In the genomic region with DNA sequence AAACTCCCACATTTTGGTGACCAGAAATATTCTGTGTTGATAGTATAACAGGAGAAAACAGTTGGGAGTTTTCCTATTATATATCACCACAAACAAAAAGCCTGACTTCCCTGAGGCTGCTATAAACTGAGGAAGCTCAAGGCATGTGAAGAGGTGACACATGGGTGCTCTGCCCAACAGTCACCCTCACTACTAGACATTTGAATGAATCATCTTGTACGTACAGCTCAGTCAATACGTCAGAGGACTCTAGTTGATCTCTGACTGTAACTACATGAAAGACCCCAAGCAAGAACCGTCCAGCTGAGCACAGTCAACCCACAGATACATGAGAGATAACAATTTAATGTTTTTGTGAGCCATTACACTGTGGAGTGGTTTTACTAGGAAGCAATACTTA, we compare ENCODE assay signal across 23 cellular contexts.
DNase-seq lines count a peak whose midpoint lies in the region; ATAC-seq and TF ChIP-seq lines count a peak whose summit lies in the region.
"Had no signal": no experiment of that assay in that cellular context is flagged by ENCODE, and none has a peak within 500 bp of the region (broad histone marks: within the 10 kb centered on the region; RNA-seq: fewer than 3 reads in every experiment).

No MANE protein-coding gene starts in this region.

- H3K4me3 ChIP-seq in mammary epithelial cell (replicated peaks in 1 of 3; ENCODE audit: insufficient read depth in 1 of 3, low read depth in 2 of 3, low read length in 3 of 3) (no peak overlapping the region), epithelial cell of esophagus (ENCODE audit: low read length) (no peak overlapping the region), gastroesophageal sphincter (no peak overlapping the region)
- H3K4me3 ChIP-seq: A549; BLaER1 treated with 17β-estradiol and CSF1 and Interleukin-3, amounts not matched to agents 10 nM and 100 nM; GM12878; HAP-1 had no signal

- no peaks in the 10 kb centered on the region for H3K4me1 Mint-ChIP-seq in MCF 10A (ENCODE audit: insufficient read depth, unreplicated experiment)
- H3K4me1 Mint-ChIP-seq: CD14-positive monocyte; CD8-positive, alpha-beta memory T cell had no signal

- WGBS in mammary epithelial cell (ENCODE audit: low coverage, missing lambda C conversion rate), result 70% methylated on average over 3 of the region's 3 CpGs
- 33 to 66% methylated on average over 1 to 3 of the region's 3 CpGs for WGBS in gastroesophageal sphincter (ENCODE audit: low coverage in 1 of 2), 2 donors

- H3K9me3 ChIP-seq in mammary epithelial cell (replicated peaks; ENCODE audit: insufficient read depth, low read length), result no peaks in the 10 kb centered on the region
- peaks cover 0 to 5% (median 0%) of the 10 kb centered on the region in 3 donors for H3K9me3 ChIP-seq in gastroesophageal sphincter
- H3K9me3 ChIP-seq: A549, BE2C, HAP-1 had no signal

- H3K9me3 Mint-ChIP-seq in MCF 10A (ENCODE audit: unreplicated experiment), result peaks cover 7% of the 10 kb centered on the region
- H3K9me3 Mint-ChIP-seq: CD4-positive, alpha-beta T cell had no signal

- H3K27me3 Mint-ChIP-seq in MCF 10A (ENCODE audit: insufficient read depth, unreplicated experiment), result no peaks in the 10 kb centered on the region
- H3K27me3 Mint-ChIP-seq: CD4-positive, alpha-beta T cell; CD8-positive, alpha-beta memory T cell had no signal

- dilution Hi-C loops in mammary epithelial cell (cut with HindIII; ENCODE audit: low sequenced_read_pairs), result no loop called here

- no peak overlapping the region for H2AFZ ChIP-seq in mammary epithelial cell (ENCODE audit: low read depth, low read length)

- no peaks in the 10 kb centered on the region for H3K4me1 ChIP-seq in mammary epithelial cell (ENCODE audit: insufficient read depth, low read length)
- no peaks in the 10 kb centered on the region for H3K4me1 ChIP-seq in gastroesophageal sphincter
- H3K4me1 ChIP-seq: A549; BE2C; BLaER1 treated with 17β-estradiol and CSF1 and Interleukin-3, amounts not matched to agents 10 nM and 100 nM; HAP-1 had no signal

- H3K79me2 ChIP-seq in mammary epithelial cell (ENCODE audit: insufficient read depth, low read length), result no peaks in the 10 kb centered on the region

- TF ChIP-seq POLR2A in gastroesophageal sphincter (IDR thresholded peaks at IDR 0.05), result no peak

- H3K27ac Mint-ChIP-seq in MCF 10A (ENCODE audit: low read depth, unreplicated experiment), result no peak overlapping the region
- H3K27ac Mint-ChIP-seq: CD14-positive monocyte; CD4-positive, alpha-beta T cell; CD8-positive, alpha-beta memory T cell; HFFc6 had no signal

- H3K36me3 ChIP-seq in mammary epithelial cell (ENCODE audit: insufficient read depth, low read length) (no peaks in the 10 kb centered on the region), gastroesophageal sphincter (no peaks in the 10 kb centered on the region)
- H3K36me3 ChIP-seq: BE2C; BLaER1 treated with 17β-estradiol and CSF1 and Interleukin-3, amounts not matched to agents 10 nM and 100 nM; HAP-1 had no signal

- POLR2A ChIA-PET in MCF 10A (lab: Yijun Ruan, JAX), result interaction anchor here (0.6 kb wide), 1 partner anchor 38 kb away, joined by 3 read pairs; no protein-coding TSS in a partner anchor

- TF ChIP-seq CTCF in mammary epithelial cell (conservative IDR thresholded peaks at IDR 0.05 in 1 of 2, IDR thresholded peaks at IDR 0.05 in 1 of 2; ENCODE audit: extremely low read depth in 1 of 2, insufficient read depth in 1 of 2, low read depth in 1 of 2, low read length in 2 of 2) (no peak), MCF 10A (IDR thresholded peaks at IDR 0.05; ENCODE audit: unreplicated experiment) (no peak), epithelial cell of esophagus (IDR thresholded peaks at IDR 0.05; ENCODE audit: insufficient read depth, low read depth, low read length, missing control alignments) (no peak), gastroesophageal sphincter (IDR thresholded peaks at IDR 0.05) (no peak)

- H4K20me1 ChIP-seq in mammary epithelial cell (ENCODE audit: insufficient read depth, low read length), result no peaks in the 10 kb centered on the region
- H4K20me1 ChIP-seq: BLaER1 treated with 17β-estradiol and CSF1 and Interleukin-3, amounts not matched to agents 10 nM and 100 nM had no signal

- DNase-seq in mammary epithelial cell, result peak; percentile 9
- DNase-seq in MCF 10A (ENCODE audit: unreplicated experiment), result no peak
- DNase-seq in RKO (ENCODE audit: low spot score), result peak; percentile 32
- DNase-seq in epithelial cell of esophagus (ENCODE audit: low read depth), result peak; percentile 20
- DNase-seq in kidney tubule cell (ENCODE audit: low spot score), result peak; percentile 22
- DNase-seq in caudate nucleus (lab: John Stamatoyannopoulos, UW), result no peak
- DNase-seq in germinal center (ENCODE audit: low spot score), result no peak
- DNase-seq: 8988T; ACHN; AML-193; BE2C; CD4-positive, alpha-beta T cell; CD8-positive, alpha-beta memory T cell; DMS 273 treated with DMSO at 0.1 percent for 48 hours; DND-41; GOT3; HFFc6 had no signal

- H3K27ac ChIP-seq in mammary epithelial cell (ENCODE audit: insufficient read depth, low read depth, low read length) (no peak overlapping the region), caudate nucleus (ENCODE audit: low read depth, low read length) (no peak overlapping the region), gastroesophageal sphincter (no peak overlapping the region)
- H3K27ac ChIP-seq: A549; BLaER1 treated with 17β-estradiol and CSF1 and Interleukin-3, amounts not matched to agents 10 nM and 100 nM had no signal

- intact Hi-C loops in mammary epithelial cell (cut with micrococcal nuclease) (no loop called here), MCF 10A (cut with micrococcal nuclease) (no loop called here)

- no peak overlapping the region for H3K9ac ChIP-seq in mammary epithelial cell (ENCODE audit: insufficient read depth, low read length)
- H3K9ac ChIP-seq: BLaER1 treated with 17β-estradiol and CSF1 and Interleukin-3, amounts not matched to agents 10 nM and 100 nM had no signal

- no peaks in the 10 kb centered on the region for H3K27me3 ChIP-seq in mammary epithelial cell (ENCODE audit: insufficient read depth, low read length)
- no peaks in the 10 kb centered on the region for H3K27me3 ChIP-seq in gastroesophageal sphincter
- H3K27me3 ChIP-seq: BE2C; BLaER1 treated with 17β-estradiol and CSF1 and Interleukin-3, amounts not matched to agents 10 nM and 100 nM had no signal

- in situ Hi-C loops in mammary epithelial cell (cut with MboI; ENCODE audit: low sequenced_read_pairs in 2 of 2), result no loop called here

- no peaks in the 10 kb centered on the region for H3K36me3 Mint-ChIP-seq in MCF 10A (ENCODE audit: insufficient read depth, unreplicated experiment)
- H3K36me3 Mint-ChIP-seq: CD14-positive monocyte; CD8-positive, alpha-beta memory T cell had no signal

- BruUV-seq in mammary epithelial cell (replicated peaks; lab: Mats Ljungman, UMichigan) (no TSS peak), MCF 10A (replicated peaks; lab: Mats Ljungman, UMichigan) (no TSS peak)

- H3K4me3 Mint-ChIP-seq in MCF 10A (ENCODE audit: unreplicated experiment), result no peak overlapping the region
- H3K4me3 Mint-ChIP-seq: CD14-positive monocyte; CD4-positive, alpha-beta T cell; CD8-positive, alpha-beta memory T cell; HFFc6 had no signal

- ATAC-seq in gastroesophageal sphincter, result no peak
- ATAC-seq: A549, GM12878 had no signal

- H3K4me2 ChIP-seq in mammary epithelial cell (ENCODE audit: insufficient read depth, low read depth, low read length), result no peak overlapping the region
- H3K4me2 ChIP-seq: A549; BLaER1 treated with 17β-estradiol and CSF1 and Interleukin-3, amounts not matched to agents 10 nM and 100 nM had no signal

- TF ChIP-seq EP300 in gastroesophageal sphincter (IDR thresholded peaks at IDR 0.05), result no peak

- CTCF ChIA-PET in mammary epithelial cell (lab: Charles Lee; ENCODE audit: low non-redundant PET) (no interaction called here), MCF 10A (lab: Yijun Ruan, JAX) (no interaction called here)

Comparison
In these comparisons a context has a peak if more than half of its experiments do, and no peak if none do; other contexts are left out.
1. DNase-seq: peak in mammary epithelial cell (single experiment), RKO (single experiment), epithelial cell of esophagus (single experiment) and kidney tubule cell (single experiment); none in MCF 10A (single experiment), caudate nucleus (0 of 61) and germinal center (single experiment).